ENCODE assay signal across 8 cellular contexts in genomic region chr3:172836390-172836997, GRCh38.
DNase-seq lines count a peak whose midpoint lies in the region; ATAC-seq and TF ChIP-seq lines count a peak whose summit lies in the region.

No MANE protein-coding gene starts in this region.

- H3K27ac ChIP-seq in parathyroid adenoma, result no peak overlapping the region

- H3K4me1 ChIP-seq in parathyroid adenoma, result no peaks in the 10 kb centered on the region

- peak; percentile 49 for DNase-seq in D341Med (ENCODE audit: low spot score)
- peak; percentile 49 to 73 for DNase-seq in Kasumi-1 (lab: John Stamatoyannopoulos, UW)
- peak; percentile 31 to 37 for DNase-seq in SHP77 (lab: John Stamatoyannopoulos, UW)
- DNase-seq in fibroblast of peridontal ligament (ENCODE audit: extremely low read depth), result peak; percentile 56

- TF ChIP-seq CTCF in parathyroid adenoma (IDR thresholded peaks at IDR 0.05), result peak; percentile 41

- H2AFZ ChIP-seq in parathyroid adenoma, result no peak overlapping the region

- ATAC-seq in GM19351 (IDR thresholded peaks at IDR 0.05; ENCODE audit: unreplicated experiment), result peak; percentile 80
- no peak for ATAC-seq in HG02981 (IDR thresholded peaks at IDR 0.05; ENCODE audit: unreplicated experiment)
- ATAC-seq in GM18498 (IDR thresholded peaks at IDR 0.05; ENCODE audit: unreplicated experiment), result no peak

- H3K36me3 ChIP-seq in parathyroid adenoma (ENCODE audit: control insufficient read depth, insufficient read depth, low read length), result no peaks in the 10 kb centered on the region

- H3K4me2 ChIP-seq in parathyroid adenoma (ENCODE audit: low read length), result no peak overlapping the region

- no peaks in the 10 kb centered on the region for H3K79me2 ChIP-seq in parathyroid adenoma

- no peak overlapping the region for H3K9ac ChIP-seq in parathyroid adenoma

- H3K27me3 ChIP-seq in parathyroid adenoma (ENCODE audit: control insufficient read depth, insufficient read depth, low read length), result no peaks in the 10 kb centered on the region

- no peak overlapping the region for H3K4me3 ChIP-seq in parathyroid adenoma (ENCODE audit: low read depth, low read length)

- H3K9me3 ChIP-seq in parathyroid adenoma (ENCODE audit: control insufficient read depth, low read length), result no peaks in the 10 kb centered on the region
